Comparison of ENCODE assay signal across 17 cellular contexts in the genomic region with DNA sequence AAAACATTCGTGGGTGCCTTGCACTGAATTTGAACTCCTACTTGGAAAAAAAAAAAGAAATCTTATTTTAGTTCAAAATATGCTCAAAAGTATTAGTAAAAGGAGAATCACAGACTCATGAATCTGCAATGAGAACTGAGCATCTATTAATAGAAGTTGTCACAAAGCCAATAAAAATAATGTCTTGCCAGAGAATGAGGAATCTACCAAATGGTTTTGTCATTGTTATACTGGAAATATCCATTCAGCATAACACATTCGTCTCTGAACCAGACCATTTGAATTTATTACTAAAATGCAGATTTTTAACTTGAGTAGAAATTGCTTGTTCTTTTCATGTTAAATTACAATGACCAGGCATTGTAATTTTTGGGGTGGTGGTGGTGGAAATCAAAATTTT. TPM values are rescaled to one million over a fixed set of nuclear protein-coding genes. Genes with fewer than 3 reads are reported as not detected.
DNase-seq lines count a peak whose midpoint lies in the region; ATAC-seq, FAIRE-seq and TF ChIP-seq lines count a peak whose summit lies in the region.
"Had no signal": no experiment of that assay in that cellular context is flagged by ENCODE, and none has a peak within 500 bp of the region (broad histone marks: within the 10 kb centered on the region; RNA-seq: fewer than 3 reads in every experiment).

No MANE protein-coding gene starts in this region.

- TF ChIP-seq CTCF in Calu3 (IDR thresholded peaks at IDR 0.05; ENCODE audit: unreplicated experiment) = no peak
- no peak for TF ChIP-seq CTCF in endothelial cell of umbilical vein (IDR thresholded peaks at IDR 0.05; ENCODE audit: extremely low read depth in 1 of 2, insufficient read depth in 1 of 2, low read depth in 1 of 2, low read length in 2 of 2)
- TF ChIP-seq CTCF in endothelial cell (IDR thresholded peaks at IDR 0.05; ENCODE audit: unreplicated experiment) = no peak
- no peak for TF ChIP-seq CTCF in HepG2 (CRISPR knock-in tag; IDR thresholded peaks at IDR 0.05)

- H3K27ac ChIP-seq in endothelial cell of umbilical vein (ENCODE audit: insufficient read depth, low read depth, low read length) (peak overlapping the region; percentile 82), HepG2 (ENCODE audit: extremely low read length, insufficient read depth, low read length) (no peak overlapping the region)

- TF ChIP-seq EP300 in HepG2 (IDR thresholded peaks at IDR 0.05; ENCODE audit: low read depth in 2 of 2, low read length in 2 of 2) = no peak
- TF ChIP-seq EP300 in HepG2 (CRISPR knock-in tag; IDR thresholded peaks at IDR 0.05; ENCODE audit: borderline replicate concordance) = no peak

- H3K4me2 ChIP-seq in endothelial cell of umbilical vein (ENCODE audit: insufficient read depth, low read length) = peak overlapping the region; percentile 40
- H3K4me2 ChIP-seq in HepG2 (ENCODE audit: low read depth, low read length) = no peak overlapping the region

- BruUV-seq in Calu3 (replicated peaks; lab: Mats Ljungman, UMichigan) = no TSS peak
- no TSS peak for BruUV-seq in endothelial cell of umbilical vein (replicated peaks; lab: Mats Ljungman, UMichigan)
- BruUV-seq in HepG2 (replicated peaks; lab: Mats Ljungman, UMichigan) = no TSS peak

- H3K79me2 ChIP-seq in endothelial cell of umbilical vein (ENCODE audit: control insufficient read depth, insufficient read depth, low read length) (no peaks in the 10 kb centered on the region), HepG2 (ENCODE audit: insufficient read depth, low read length) (no peaks in the 10 kb centered on the region)

- POLR2A ChIA-PET in endothelial cell of umbilical vein (lab: Charles Lee) (no interaction called here), HepG2 (lab: Yijun Ruan, JAX) (no interaction called here)

- H2AFZ ChIP-seq in endothelial cell of umbilical vein (ENCODE audit: low read depth, low read length) (no peak overlapping the region), HepG2 (ENCODE audit: low read length) (no peak overlapping the region)

- CTCF ChIA-PET in Calu3 (lab: Charles Lee) (interaction anchor here (1.2 kb wide), 1 partner anchor 12 kb away, joined by 4 read pairs; no protein-coding TSS in a partner anchor), endothelial cell of umbilical vein (lab: Charles Lee) (interaction anchor here (0.9 to 2.1 kb wide), 4 partner anchors 12 to 70 kb away, joined by 3 to 6 read pairs (median 4); no protein-coding TSS in a partner anchor), HepG2 (lab: Yijun Ruan, JAX; ENCODE audit: low intra/inter-chr PET ratio, low total read pairs) (no interaction called here)

- H3K4me3 ChIP-seq in endothelial cell of umbilical vein (replicated peaks in 1 of 3; ENCODE audit: insufficient read depth in 1 of 3, low read depth in 1 of 3, low read length in 3 of 3) (no peak overlapping the region), HepG2 (replicated peaks in 1 of 3; ENCODE audit: insufficient read depth in 1 of 3, low read depth in 2 of 3, low read length in 3 of 3) (no peak overlapping the region)

- H3K4me3 Mint-ChIP-seq in Calu3 (ENCODE audit: low read depth, unreplicated experiment) (no peak overlapping the region), endothelial cell (ENCODE audit: unreplicated experiment) (no peak overlapping the region)
- H3K4me3 Mint-ChIP-seq: activated CD8-positive, alpha-beta memory T cell treated with anti-CD3 and anti-CD28 coated beads, Interleukin-2, amount 10 ng/mL, durations not matched to agents 7 days and 5 days; activated naive CD8-positive, alpha-beta T cell; CD4-positive, CD25-positive, alpha-beta regulatory T cell; natural killer cell had no signal

- H4K20me1 ChIP-seq in endothelial cell of umbilical vein (replicated peaks; ENCODE audit: control insufficient read depth, extremely low read depth, insufficient read depth, low read length) = no peaks in the 10 kb centered on the region
- H4K20me1 ChIP-seq in HepG2 (ENCODE audit: insufficient read depth, low read length) = no peaks in the 10 kb centered on the region

- DNase-seq in Calu3 (no peak), RPMI7951 (ENCODE audit: low read depth) (peak; percentile 75), endothelial cell of umbilical vein (ENCODE audit: low read depth, low spot score) (peak; percentile 82), myocyte (ENCODE audit: low read depth) (peak; percentile 71), endothelial cell (ENCODE audit: low spot score) (no peak), ecto neural progenitor cell (ENCODE audit: low spot score) (no peak), HepG2 (ENCODE audit: low spot score) (no peak)
- DNase-seq: activated CD8-positive, alpha-beta memory T cell treated with anti-CD3 and anti-CD28 coated beads, Interleukin-2, amount 10 ng/mL, durations not matched to agents 7 days and 5 days; CD4-positive, CD25-positive, alpha-beta regulatory T cell; GOT3; natural killer cell; retina; stimulated activated naive CD4-positive, alpha-beta T cell had no signal

- ATAC-seq in HG03025 (IDR thresholded peaks at IDR 0.05; ENCODE audit: low FRiP score, unreplicated experiment) = no peak
- no peak for ATAC-seq in HepG2
- ATAC-seq: activated CD8-positive, alpha-beta memory T cell treated with anti-CD3 and anti-CD28 coated beads, Interleukin-2, amount 10 ng/mL, durations not matched to agents 7 days and 5 days; left lobe of liver; natural killer cell had no signal

- H3K4me1 Mint-ChIP-seq in Calu3 (ENCODE audit: low read depth, unreplicated experiment) (peaks cover 75% of the 10 kb centered on the region), endothelial cell (ENCODE audit: unreplicated experiment) (peaks cover 54% of the 10 kb centered on the region)
- H3K4me1 Mint-ChIP-seq: activated CD8-positive, alpha-beta memory T cell treated with anti-CD3 and anti-CD28 coated beads, Interleukin-2, amount 10 ng/mL, durations not matched to agents 7 days and 5 days had no signal

- intact Hi-C loops in Calu3 (cut with micrococcal nuclease; ENCODE audit: unreplicated experiment) = loop anchor here (5.0 kb wide), 2 partner anchors 42 to 513 kb away; no protein-coding TSS in a partner anchor
- intact Hi-C loops in endothelial cell of umbilical vein (cut with micrococcal nuclease) = no loop called here
- intact Hi-C loops in HepG2 (cut with micrococcal nuclease; ENCODE audit: unreplicated experiment) = no loop called here

- H3K9me3 ChIP-seq in endothelial cell of umbilical vein (replicated peaks; ENCODE audit: control insufficient read depth, insufficient read depth, low read length) (no peaks in the 10 kb centered on the region), HepG2 (ENCODE audit: low read length) (no peaks in the 10 kb centered on the region)

- peak; percentile 85 for FAIRE-seq in endothelial cell of umbilical vein (lab: Jason Lieb, UNC)
- no peak for FAIRE-seq in HepG2 (lab: Jason Lieb, UNC)
- FAIRE-seq: GM18507 had no signal

- in situ Hi-C loops in HepG2 (cut with HindIII; ENCODE audit: extremely low pct_ligation_motif_present, low pct_unique_long_range_greater_than_20kb) = no loop called here

- H3K9me3 Mint-ChIP-seq in Calu3 (ENCODE audit: low read depth, unreplicated experiment) (peaks cover 2% of the 10 kb centered on the region), endothelial cell (ENCODE audit: unreplicated experiment) (no peaks in the 10 kb centered on the region)

- 0% methylated on average over 2 of the region's 2 CpGs for WGBS in HepG2 (ENCODE audit: low lambda C conversion rate)

- H3K27me3 Mint-ChIP-seq in Calu3 (ENCODE audit: unreplicated experiment) (no peaks in the 10 kb centered on the region), endothelial cell (ENCODE audit: unreplicated experiment) (no peaks in the 10 kb centered on the region)

- no peaks in the 10 kb centered on the region for H3K36me3 ChIP-seq in endothelial cell of umbilical vein (ENCODE audit: control insufficient read depth in 2 of 2, extremely low read depth in 1 of 2, insufficient read depth in 2 of 2, low read length in 2 of 2)
- no peaks in the 10 kb centered on the region for H3K36me3 ChIP-seq in HepG2 (replicated peaks in 1 of 2; ENCODE audit: control insufficient read depth in 1 of 2, insufficient read depth in 2 of 2, low read length in 2 of 2)

- no peak for TF ChIP-seq POLR2A in endothelial cell of umbilical vein (IDR thresholded peaks at IDR 0.05; ENCODE audit: low read depth, low read length)
- TF ChIP-seq POLR2A in HepG2 (IDR thresholded peaks at IDR 0.05; ENCODE audit: insufficient read depth in 1 of 2, low read depth in 2 of 2, low read length in 2 of 2) = no peak

- H3K9me1 ChIP-seq in endothelial cell of umbilical vein (replicated peaks; ENCODE audit: control insufficient read depth, extremely low read depth, insufficient read depth, low read length) = no peaks in the 10 kb centered on the region

- no peaks in the 10 kb centered on the region for H3K27me3 ChIP-seq in endothelial cell of umbilical vein (ENCODE audit: control insufficient read depth in 2 of 2, insufficient read depth in 2 of 2, low read length in 2 of 2)
- H3K27me3 ChIP-seq in HepG2 (ENCODE audit: control insufficient read depth in 1 of 2, insufficient read depth in 2 of 2, low read length in 2 of 2) = no peaks in the 10 kb centered on the region; a peak in 1 of 5 replicates

- dilution Hi-C loops in endothelial cell of umbilical vein (cut with MboI; ENCODE audit: extremely low pct_ligation_motif_present, low sequenced_read_pairs) = no loop called here

- peak overlapping the region; percentile 91 for H3K27ac Mint-ChIP-seq in Calu3 (ENCODE audit: unreplicated experiment)
- no peak overlapping the region for H3K27ac Mint-ChIP-seq in endothelial cell (ENCODE audit: unreplicated experiment)
- H3K27ac Mint-ChIP-seq: activated CD8-positive, alpha-beta memory T cell treated with anti-CD3 and anti-CD28 coated beads, Interleukin-2, amount 10 ng/mL, durations not matched to agents 7 days and 5 days; activated naive CD8-positive, alpha-beta T cell; CD4-positive, CD25-positive, alpha-beta regulatory T cell had no signal

- peak overlapping the region; percentile 28 for H3K9ac ChIP-seq in endothelial cell of umbilical vein (replicated peaks; ENCODE audit: extremely low read depth, insufficient read depth, low read length)
- no peak overlapping the region for H3K9ac ChIP-seq in HepG2 (ENCODE audit: insufficient read depth, low read depth, low read length)

- no peak for TF ChIP-seq RAD21 in HepG2 (CRISPR knock-in tag; IDR thresholded peaks at IDR 0.05)

- peaks cover 70% of the 10 kb centered on the region for H3K4me1 ChIP-seq in endothelial cell of umbilical vein (ENCODE audit: control insufficient read depth, extremely low read depth, insufficient read depth, low read length)
- peaks cover 10% of the 10 kb centered on the region; the same call in 1 of the 2 replicates for H3K4me1 ChIP-seq in HepG2 (ENCODE audit: insufficient read depth, low read length)

- peaks cover 36% of the 10 kb centered on the region for H3K36me3 Mint-ChIP-seq in Calu3 (ENCODE audit: insufficient read depth, unreplicated experiment)
- no peaks in the 10 kb centered on the region for H3K36me3 Mint-ChIP-seq in endothelial cell (ENCODE audit: low read depth, unreplicated experiment)
- H3K36me3 Mint-ChIP-seq: activated CD8-positive, alpha-beta memory T cell treated with anti-CD3 and anti-CD28 coated beads, Interleukin-2, amount 10 ng/mL, durations not matched to agents 7 days and 5 days; activated naive CD8-positive, alpha-beta T cell; CD4-positive, CD25-positive, alpha-beta regulatory T cell; natural killer cell had no signal

RNA-seq across cellular contexts. Expression of gene PTPRB, which starts 11.6 kb away (rescaled TPM):
- 43.2 and 44.5 TPM in 2 replicates for total RNA-seq in Calu3 (2022)
- total RNA-seq in RPMI7951 (2014; rRNA removed; shearing (Covaris generic)) = 3.8 and 4.5 TPM in 2 replicates
- total RNA-seq in endothelial cell of umbilical vein = 150 and 151 TPM in 2 replicates
- 64.1 and 66.4 TPM in 2 replicates for polyA plus RNA-seq in endothelial cell of umbilical vein
- polyA plus RNA-seq in endothelial cell of umbilical vein (2011; cell fraction: cytosol; rRNA removed) = 46.2 and 51.4 TPM in 2 replicates
- 231 and 235 TPM in 2 replicates for polyA plus RNA-seq in endothelial cell of umbilical vein (2011; cell fraction: nucleus; rRNA removed)
- 45.3 and 57.4 TPM in 2 replicates for polyA plus RNA-seq in endothelial cell of umbilical vein (2012)
- 454 and 506 TPM in 2 replicates for polyA minus RNA-seq in endothelial cell of umbilical vein
- polyA minus RNA-seq in endothelial cell of umbilical vein (2011; cell fraction: cytosol; rRNA and poly(A)+ RNA removed) = 0.82 TPM
- polyA minus RNA-seq in endothelial cell of umbilical vein (2011; cell fraction: nucleus; rRNA and poly(A)+ RNA removed) = 485 and 688 TPM in 2 replicates
- total RNA-seq in myocyte = 2.0 and 2.3 TPM in 2 replicates
- 2.9 TPM for polyA plus RNA-seq in myocyte (2012)
- 162 TPM for total RNA-seq in endothelial cell (ENCODE audit: unreplicated experiment)
- total RNA-seq in HepG2 (2016; rRNA removed; fragmentation: Illumina TruSeq; extraction: Trizol) = 0.02 TPM in 1 of 2 replicates, not detected in the other
- not detected in 2 replicates for total RNA-seq in HepG2 (2016; cell fraction: cytosol; rRNA removed; fragmentation: Illumina TruSeq; extraction: Trizol; ENCODE audit: low read depth)
- under 0.01 TPM in 1 of 2 replicates, not detected in the other for total RNA-seq in HepG2 (2016; cell fraction: insoluble cytoplasmic fraction; rRNA removed; fragmentation: Illumina TruSeq; extraction: Trizol)
- not detected in 2 replicates for total RNA-seq in HepG2 (2016; cell fraction: membrane; rRNA removed; fragmentation: Illumina TruSeq; extraction: Trizol)
- not detected in 2 replicates for total RNA-seq in HepG2 (2016; cell fraction: nucleus; rRNA removed; fragmentation: Illumina TruSeq; extraction: Trizol)
- polyA plus RNA-seq in HepG2 (2011; rRNA removed) = 0.05 and 0.07 TPM in 2 replicates
- 0.03 and 0.04 TPM in 2 replicates for polyA plus RNA-seq in HepG2 (2011; cell fraction: cytosol; rRNA removed)
- 0.05 and 0.12 TPM in 2 replicates for polyA plus RNA-seq in HepG2 (2011; cell fraction: nucleus; rRNA removed)
- 0.16 and 0.24 TPM in 2 replicates for polyA plus RNA-seq in HepG2 (2012)
- polyA plus RNA-seq in HepG2 (2016; cell fraction: cytosol; fragmentation: Illumina TruSeq; extraction: Trizol; ENCODE audit: low read depth) = not detected in 2 replicates
- 0.02 TPM in 1 of 2 replicates, not detected in the other for polyA plus RNA-seq in HepG2 (2016; cell fraction: insoluble cytoplasmic fraction; fragmentation: Illumina TruSeq; extraction: Trizol; ENCODE audit: low read depth)
- not detected in 2 replicates for polyA plus RNA-seq in HepG2 (2016; cell fraction: membrane; fragmentation: Illumina TruSeq; extraction: Trizol; ENCODE audit: low read depth)
- not detected in 2 replicates for polyA plus RNA-seq in HepG2 (2016; cell fraction: nucleus; fragmentation: Illumina TruSeq; extraction: Trizol; ENCODE audit: insufficient read depth, low read depth)
- 0.24 and 2.9 TPM in 2 replicates for polyA minus RNA-seq in HepG2 (2011; rRNA and poly(A)+ RNA removed; ENCODE audit: low replicate concordance)
- polyA minus RNA-seq in HepG2 (2011; cell fraction: cytosol; rRNA and poly(A)+ RNA removed) = 0.10 TPM in 1 of 2 replicates, not detected in the other
- 0.39 and 0.75 TPM in 2 replicates for polyA minus RNA-seq in HepG2 (2011; cell fraction: nucleus; rRNA and poly(A)+ RNA removed)
- total RNA-seq: activated CD8-positive, alpha-beta memory T cell treated with anti-CD3 and anti-CD28 coated beads, Interleukin-2, amount 10 ng/mL, durations not matched to agents 7 days and 5 days; CD4-positive, CD25-positive, alpha-beta regulatory T cell had no signal
- polyA plus RNA-seq: CD4-positive, CD25-positive, alpha-beta regulatory T cell had no signal

Comparison
In these comparisons a context has a peak if more than half of its experiments do, and no peak if none do; other contexts are left out.
1. DNase-seq: peak in RPMI7951 (single experiment), endothelial cell of umbilical vein (single experiment) and myocyte (single experiment); none in Calu3 (single experiment), endothelial cell (single experiment), ecto neural progenitor cell (single experiment) and HepG2 (single experiment).